9 cellular contexts compared by ENCODE assay signal in genomic region chr3:47850062-47850802, GRCh38. TPM values are rescaled to one million over a fixed set of nuclear protein-coding genes. Genes with fewer than 3 reads are reported as not detected.
DNase-seq lines count a peak whose midpoint lies in the region; ATAC-seq and TF ChIP-seq lines count a peak whose summit lies in the region.
"Had no signal": no experiment of that assay in that cellular context is flagged by ENCODE, and none has a peak within 500 bp of the region (broad histone marks: within the 10 kb centered on the region; RNA-seq: fewer than 3 reads in every experiment).

No MANE protein-coding gene starts in this region.

- CTCF ChIA-PET in mammary epithelial cell (lab: Charles Lee; ENCODE audit: low non-redundant PET): interaction anchor here (0.6 kb wide), 1 partner anchor 555 kb away, joined by 9 read pairs; no protein-coding TSS in a partner anchor
- CTCF ChIA-PET in naive thymus-derived CD4-positive, alpha-beta T cell (lab: Charles Lee): interaction anchor here (0.6 to 0.9 kb wide), 2 partner anchors 12 to 1316 kb away, joined by 3 to 4 read pairs; no protein-coding TSS in a partner anchor

- H3K9me3 ChIP-seq in mammary epithelial cell (replicated peaks; ENCODE audit: insufficient read depth, low read length): no peaks in the 10 kb centered on the region
- H3K9me3 ChIP-seq in naive thymus-derived CD4-positive, alpha-beta T cell (ENCODE audit: control insufficient read depth in 2 of 3, low read length in 3 of 3): no peaks in the 10 kb centered on the region

- dilution Hi-C loops in mammary epithelial cell (cut with HindIII; ENCODE audit: low sequenced_read_pairs): no loop called here

- H3K36me3 Mint-ChIP-seq in naive thymus-derived CD4-positive, alpha-beta T cell: peaks cover 0 to 30% (median 5%) of the 10 kb centered on the region in 5 donors

- POLR2A ChIA-PET in naive thymus-derived CD4-positive, alpha-beta T cell (lab: Charles Lee): no interaction called here

- no peaks in the 10 kb centered on the region for H3K79me2 ChIP-seq in mammary epithelial cell (ENCODE audit: insufficient read depth, low read length)

- H3K4me3 ChIP-seq in mammary epithelial cell (replicated peaks in 1 of 3; ENCODE audit: insufficient read depth in 1 of 3, low read depth in 2 of 3, low read length in 3 of 3): no peak overlapping the region
- no peak overlapping the region for H3K4me3 ChIP-seq in naive thymus-derived CD4-positive, alpha-beta T cell (ENCODE audit: low read length)

- H3K27ac ChIP-seq in mammary epithelial cell (ENCODE audit: insufficient read depth, low read depth, low read length): no peak overlapping the region
- H3K27ac ChIP-seq in naive thymus-derived CD4-positive, alpha-beta T cell (ENCODE audit: low read depth, low read length): no peak overlapping the region

- peak; percentile 35 to 38 for TF ChIP-seq CTCF in mammary epithelial cell (conservative IDR thresholded peaks at IDR 0.05 in 1 of 2, IDR thresholded peaks at IDR 0.05 in 1 of 2; ENCODE audit: extremely low read depth in 1 of 2, insufficient read depth in 1 of 2, low read depth in 1 of 2, low read length in 2 of 2)

- H2AFZ ChIP-seq in mammary epithelial cell (ENCODE audit: low read depth, low read length): no peak overlapping the region

- no peak overlapping the region for H3K9ac ChIP-seq in mammary epithelial cell (ENCODE audit: insufficient read depth, low read length)

- no peak overlapping the region for H3K4me3 Mint-ChIP-seq in naive thymus-derived CD4-positive, alpha-beta T cell

- no peaks in the 10 kb centered on the region for H3K9me3 Mint-ChIP-seq in naive thymus-derived CD4-positive, alpha-beta T cell

- no peak overlapping the region for H3K4me2 ChIP-seq in mammary epithelial cell (ENCODE audit: insufficient read depth, low read depth, low read length)

- peak; percentile 26 for ATAC-seq in naive thymus-derived CD4-positive, alpha-beta T cell
- no peak for ATAC-seq in HG02938 (IDR thresholded peaks at IDR 0.05; ENCODE audit: unreplicated experiment)

- H3K36me3 ChIP-seq in mammary epithelial cell (ENCODE audit: insufficient read depth, low read length): peaks cover 23% of the 10 kb centered on the region
- H3K36me3 ChIP-seq in naive thymus-derived CD4-positive, alpha-beta T cell (ENCODE audit: control insufficient read depth in 2 of 3, insufficient read depth in 3 of 3, low read length in 3 of 3): peaks cover 0 to 72% (median 25%) of the 10 kb centered on the region in 3 experiments

- H3K27me3 ChIP-seq in mammary epithelial cell (ENCODE audit: insufficient read depth, low read length): no peaks in the 10 kb centered on the region
- H3K27me3 ChIP-seq in naive thymus-derived CD4-positive, alpha-beta T cell (ENCODE audit: control insufficient read depth in 2 of 2, insufficient read depth in 2 of 2, low read length in 2 of 2): no peaks in the 10 kb centered on the region

- peaks cover 3% of the 10 kb centered on the region for H4K20me1 ChIP-seq in mammary epithelial cell (ENCODE audit: insufficient read depth, low read length)

- peak overlapping the region in 6 of 9 donors; percentile 10 to 84 (median 59) for H3K27ac Mint-ChIP-seq in naive thymus-derived CD4-positive, alpha-beta T cell

- no peaks in the 10 kb centered on the region for H3K27me3 Mint-ChIP-seq in naive thymus-derived CD4-positive, alpha-beta T cell

- BruUV-seq in mammary epithelial cell (replicated peaks; lab: Mats Ljungman, UMichigan): no TSS peak

- intact Hi-C loops in mammary epithelial cell (cut with micrococcal nuclease): loop anchor here (2.0 kb wide), 1 partner anchor 301 kb away; no protein-coding TSS in a partner anchor
- intact Hi-C loops in naive thymus-derived CD4-positive, alpha-beta T cell (cut with micrococcal nuclease): no loop called here

- WGBS in mammary epithelial cell (ENCODE audit: low coverage, missing lambda C conversion rate): 74% methylated on average over 13 of the region's 13 CpGs

- DNase-seq in D341Med (ENCODE audit: low spot score) (peak; percentile 49), LHCN-M2 (ENCODE audit: low read depth) (peak; percentile 44), mammary epithelial cell (no peak), NCI-H226 (no peak), hypothalamus (lab: John Stamatoyannopoulos, UW) (no peak)
- DNase-seq in naive thymus-derived CD4-positive, alpha-beta T cell: no peak
- DNase-seq in effector CD4-positive, alpha-beta T cell: no peak
- DNase-seq: NCI-H1092 had no signal

- in situ Hi-C loops in mammary epithelial cell (cut with MboI; ENCODE audit: low sequenced_read_pairs in 2 of 2): no loop called here

- H3K4me1 ChIP-seq in mammary epithelial cell (ENCODE audit: insufficient read depth, low read length): no peaks in the 10 kb centered on the region
- no peaks in the 10 kb centered on the region for H3K4me1 ChIP-seq in naive thymus-derived CD4-positive, alpha-beta T cell (ENCODE audit: control insufficient read depth in 2 of 2, insufficient read depth in 2 of 2, low read length in 2 of 2)

- peaks cover 0 to 3% (median 0%) of the 10 kb centered on the region in 7 donors for H3K4me1 Mint-ChIP-seq in naive thymus-derived CD4-positive, alpha-beta T cell

RNA-seq across cellular contexts. Expression of gene DHX30, which starts 47.3 kb away (rescaled TPM):
- total RNA-seq in LHCN-M2 (2014; rRNA removed) (83.9 and 96.3 TPM in 2 replicates), mammary epithelial cell (10 to 100 TPM; 60.5 to 61.6 TPM)
- 40.4 TPM for polyA plus RNA-seq in LHCN-M2 (2012)
- 53.4 TPM for polyA plus RNA-seq in mammary epithelial cell
- 44.0 TPM for polyA minus RNA-seq in mammary epithelial cell
- 100 to 1,000 TPM in 1 of 5 experiments, 10 to 100 TPM in 4; 64.1 to 103 (median 92.0) TPM for total RNA-seq in naive thymus-derived CD4-positive, alpha-beta T cell
- polyA plus RNA-seq in naive thymus-derived CD4-positive, alpha-beta T cell: 10 to 100 TPM; 27.8 to 65.8 TPM

Comparison
In these comparisons a context has a peak if more than half of its experiments do, and no peak if none do; other contexts are left out.
1. DNase-seq: peak in D341Med (single experiment) and LHCN-M2 (single experiment); none in mammary epithelial cell (single experiment), naive thymus-derived CD4-positive, alpha-beta T cell (0 of 9), NCI-H226 (single experiment), effector CD4-positive, alpha-beta T cell (single experiment) and hypothalamus (0 of 51).